ENCODE assay signal across 8 cellular contexts in genomic region chr2:96867756-96868554, GRCh38. TPM values are rescaled to one million over a fixed set of nuclear protein-coding genes. Genes with fewer than 3 reads are reported as not detected.
DNase-seq lines count a peak whose midpoint lies in the region; TF ChIP-seq lines count a peak whose summit lies in the region.

No MANE protein-coding gene starts in this region.

- WGBS in transverse colon (ENCODE audit: low coverage in 1 of 2), 2 donors, result 13% methylated on average over 25 of the region's 27 CpGs; no CpG with 5 or more reads in 1 of the 2 donors

- H3K9me3 ChIP-seq in MG63 (no peaks in the 10 kb centered on the region), transverse colon (no peaks in the 10 kb centered on the region)

- peaks cover 5% of the 10 kb centered on the region for H3K36me3 Mint-ChIP-seq in MCF 10A (ENCODE audit: insufficient read depth, unreplicated experiment)

- intact Hi-C loops in MCF 10A (cut with micrococcal nuclease), result loop anchor here (2.0 kb wide), 1 partner anchor 49 kb away; no protein-coding TSS in a partner anchor
- intact Hi-C loops in transverse colon (cut with DNase I; ENCODE audit: low total_unique reads), result no loop called here

- H3K4me3 Mint-ChIP-seq in MCF 10A (ENCODE audit: unreplicated experiment), result peak overlapping the region; percentile 78

- no peaks in the 10 kb centered on the region for H3K27me3 Mint-ChIP-seq in MCF 10A (ENCODE audit: insufficient read depth, unreplicated experiment)

- in situ Hi-C loops in transverse colon (cut with MboI; ENCODE audit: low pct_ligation_motif_present in 1 of 4, low pct_unique_long_range_greater_than_20kb in 1 of 4, low sequenced_read_pairs in 3 of 4), result no loop called here

- no peak for TF ChIP-seq EP300 in transverse colon (IDR thresholded peaks at IDR 0.05; ENCODE audit: low read depth)

- H3K4me1 Mint-ChIP-seq in MCF 10A (ENCODE audit: insufficient read depth, unreplicated experiment), result peaks cover 5% of the 10 kb centered on the region

- H3K9me3 Mint-ChIP-seq in MCF 10A (ENCODE audit: unreplicated experiment), result no peaks in the 10 kb centered on the region

- H3K4me1 ChIP-seq in transverse colon, result peaks cover 24 to 43% (median 37%) of the 10 kb centered on the region in 4 donors

- TF ChIP-seq POLR2A in transverse colon (IDR thresholded peaks at IDR 0.05), result peak; percentile 17

- CTCF ChIA-PET in MCF 10A (lab: Yijun Ruan, JAX) (interaction anchor here (0.6 to 5.8 kb wide), 12 partner anchors 10 to 334 kb away, joined by 3 to 30 read pairs (median 4); partner anchors contain the start of gene ANKRD39), HEK293T (lab: Yijun Ruan, JAX) (interaction anchor here (0.6 to 2.1 kb wide), 7 partner anchors 10 to 116 kb away, joined by 3 to 17 read pairs (median 3); partner anchors contain the start of gene ANKRD39)

- peak overlapping the region; percentile 94 to 100 (median 96) for H3K27ac ChIP-seq in transverse colon

- H3K27ac Mint-ChIP-seq in MCF 10A (ENCODE audit: low read depth, unreplicated experiment), result peak overlapping the region; percentile 63

- H3K36me3 ChIP-seq in MG63 (peaks cover 41% of the 10 kb centered on the region), transverse colon (peaks cover 0 to 16% (median 6%) of the 10 kb centered on the region in 4 donors)

- TSS peak; percentile 66 for BruUV-seq in MCF 10A (replicated peaks; lab: Mats Ljungman, UMichigan)

- TF ChIP-seq CTCF in MCF 10A (IDR thresholded peaks at IDR 0.05; ENCODE audit: unreplicated experiment) (no peak), transverse colon (IDR thresholded peaks at IDR 0.05) (no peak)

- no peaks in the 10 kb centered on the region for H3K27me3 ChIP-seq in MG63
- H3K27me3 ChIP-seq in transverse colon, result no peaks in the 10 kb centered on the region

- H3K4me3 ChIP-seq in MG63 (peak overlapping the region; percentile 82), transverse colon (peak overlapping the region; percentile 73 to 79 (median 77))

- POLR2A ChIA-PET in MCF 10A (lab: Yijun Ruan, JAX) (interaction anchor here (1.2 to 4.6 kb wide), 6 partner anchors 10 to 245 kb away, joined by 7 to 53 read pairs (median 10); partner anchors contain the start of genes ANKRD36, ANKRD39 and CNNM3), HEK293T (lab: Yijun Ruan, JAX) (interaction anchor here (0.9 to 3.6 kb wide), 12 partner anchors 9 to 245 kb away, joined by 3 to 58 read pairs (median 4); partner anchors contain the start of genes ANKRD36, ANKRD39 and CNNM3)

- DNase-seq in DMS 273 (lab: John Stamatoyannopoulos, UW; ENCODE audit: unreplicated experiment) (peak; percentile 41), DMS 273 treated with DMSO at 0.1 percent for 48 hours (lab: John Stamatoyannopoulos, UW) (no peak), MG63 (peak; percentile 45), MCF 10A (ENCODE audit: unreplicated experiment) (no peak), medulla oblongata (ENCODE audit: extremely low spot score) (peak; percentile 43), transverse colon (no peak), HEK293T (ENCODE audit: extremely low spot score) (no peak), SHP77 treated with DMSO at 0.1 percent for 48 hours (lab: John Stamatoyannopoulos, UW) (no peak)

TF ChIP-seq in HEK293T, 16 proteins besides CTCF, POLR2A, EP300 and RAD21:
- TF ChIP-seq NFRKB (IDR thresholded peaks at IDR 0.05), result no peak
- no peak for TF ChIP-seq HDGF (IDR thresholded peaks at IDR 0.05; ENCODE audit: borderline replicate concordance)
- TF ChIP-seq ARNT (IDR thresholded peaks at IDR 0.05), result no peak
- no peak for TF ChIP-seq LEF1 (IDR thresholded peaks at IDR 0.05; ENCODE audit: borderline replicate concordance)
- no peak for TF ChIP-seq FOXK2 (IDR thresholded peaks at IDR 0.05)
- TF ChIP-seq, protein P1, sequence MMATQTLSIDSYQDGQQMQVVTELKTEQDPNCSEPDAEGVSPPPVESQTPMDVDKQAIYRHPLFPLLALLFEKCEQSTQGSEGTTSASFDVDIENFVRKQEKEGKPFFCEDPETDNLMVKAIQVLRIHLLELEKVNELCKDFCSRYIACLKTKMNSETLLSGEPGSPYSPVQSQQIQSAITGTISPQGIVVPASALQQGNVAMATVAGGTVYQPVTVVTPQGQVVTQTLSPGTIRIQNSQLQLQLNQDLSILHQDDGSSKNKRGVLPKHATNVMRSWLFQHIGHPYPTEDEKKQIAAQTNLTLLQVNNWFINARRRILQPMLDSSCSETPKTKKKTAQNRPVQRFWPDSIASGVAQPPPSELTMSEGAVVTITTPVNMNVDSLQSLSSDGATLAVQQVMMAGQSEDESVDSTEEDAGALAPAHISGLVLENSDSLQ (IDR thresholded peaks at IDR 0.05), result no peak

RNA-seq across cellular contexts. Expression of gene SEMA4C, which starts 1.9 kb away (rescaled TPM):
- total RNA-seq in MG63 (2014; rRNA removed; shearing (Covaris generic); ENCODE audit: low replicate concordance), result 12.6 and 16.2 TPM in 2 replicates
- 16.3 and 22.6 TPM in 2 replicates for total RNA-seq in MCF 10A (2022)
- 10 to 100 TPM in 3 of 4 donors, 1 to 10 TPM in 1; 3.6 to 23.9 (median 17.4) TPM for total RNA-seq in transverse colon

RNA-seq across cellular contexts. Expression of gene ANKRD39, which starts 10.1 kb away (rescaled TPM):
- total RNA-seq in MG63 (2014; rRNA removed; shearing (Covaris generic); ENCODE audit: low replicate concordance), result 9.2 and 14.1 TPM in 2 replicates
- total RNA-seq in MCF 10A (2022) (14.0 and 17.6 TPM in 2 replicates), transverse colon (10 to 100 TPM in 3 of 4 donors, 1 to 10 TPM in 1; 9.7 to 55.3 (median 12.7) TPM)

RNA-seq across cellular contexts. Expression of gene ANKRD23, which starts 24.1 kb away (rescaled TPM):
- total RNA-seq in MG63 (2014; rRNA removed; shearing (Covaris generic); ENCODE audit: low replicate concordance), result 1.7 and 8.3 TPM in 2 replicates
- 3.4 and 7.6 TPM in 2 replicates for total RNA-seq in MCF 10A (2022)
- 10 to 100 TPM in 1 of 4 donors, 1 to 10 TPM in 3; 4.1 to 22.7 (median 7.0) TPM for total RNA-seq in transverse colon

RNA-seq across cellular contexts. Expression of gene CNNM3, which starts 51.9 kb away (rescaled TPM):
- total RNA-seq in MG63 (2014; rRNA removed; shearing (Covaris generic); ENCODE audit: low replicate concordance), result 7.1 and 8.5 TPM in 2 replicates
- total RNA-seq in MCF 10A (2022) (9.1 and 9.9 TPM in 2 replicates), transverse colon (10 to 100 TPM; 14.2 to 54.3 (median 22.3) TPM)

Comparison
In these comparisons a context has a peak if more than half of its experiments do, and no peak if none do; other contexts are left out.
1. DNase-seq: peak in DMS 273 (single experiment), MG63 (single experiment) and medulla oblongata (single experiment); none in DMS 273 treated with DMSO at 0.1 percent for 48 hours (single experiment), MCF 10A (single experiment), transverse colon (single experiment), HEK293T (single experiment) and SHP77 treated with DMSO at 0.1 percent for 48 hours (single experiment).